ENCODE assay signal across 1 cellular context in the genomic region with DNA sequence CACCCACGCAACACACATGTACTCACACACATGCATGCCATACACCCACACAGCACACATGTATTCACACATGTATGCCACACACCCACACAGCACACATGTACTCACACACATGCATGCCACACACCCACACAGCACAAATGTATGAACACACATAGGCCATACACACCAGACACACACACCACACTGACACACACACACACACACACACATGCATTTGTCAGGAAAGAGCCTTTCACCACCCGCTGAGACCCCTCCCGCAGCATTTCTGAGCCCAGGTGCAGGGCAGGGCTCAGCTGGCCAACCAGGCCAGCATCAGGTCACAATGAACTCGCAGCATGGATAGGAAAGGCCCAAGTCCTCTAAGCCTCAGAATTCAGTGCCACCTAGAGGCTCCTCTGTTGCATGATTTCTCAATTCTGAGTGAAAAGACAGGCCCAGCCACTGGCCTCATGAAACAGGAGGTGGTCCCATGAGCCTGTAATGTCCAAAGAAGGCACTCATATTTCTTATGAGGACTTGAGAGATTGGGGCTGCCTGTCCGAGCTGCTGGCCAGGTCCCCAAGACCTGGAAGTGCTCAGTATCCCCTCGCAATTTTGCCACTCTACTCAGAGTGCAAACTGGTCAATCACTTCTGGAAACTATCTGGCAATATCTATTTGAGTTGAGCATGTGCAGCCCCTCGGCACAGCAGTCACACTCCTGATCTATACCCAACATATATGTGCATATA.
A peak's percentile ranks its signal among the peaks of the same experiment; 100 is the strongest.
TF ChIP-seq lines count a peak whose summit lies in the region.

No MANE protein-coding gene starts in this region.

TF ChIP-seq in K562, 482 proteins besides CTCF, POLR2A, EP300 and RAD21 (continued from another document):
- TF ChIP-seq, protein P1, sequence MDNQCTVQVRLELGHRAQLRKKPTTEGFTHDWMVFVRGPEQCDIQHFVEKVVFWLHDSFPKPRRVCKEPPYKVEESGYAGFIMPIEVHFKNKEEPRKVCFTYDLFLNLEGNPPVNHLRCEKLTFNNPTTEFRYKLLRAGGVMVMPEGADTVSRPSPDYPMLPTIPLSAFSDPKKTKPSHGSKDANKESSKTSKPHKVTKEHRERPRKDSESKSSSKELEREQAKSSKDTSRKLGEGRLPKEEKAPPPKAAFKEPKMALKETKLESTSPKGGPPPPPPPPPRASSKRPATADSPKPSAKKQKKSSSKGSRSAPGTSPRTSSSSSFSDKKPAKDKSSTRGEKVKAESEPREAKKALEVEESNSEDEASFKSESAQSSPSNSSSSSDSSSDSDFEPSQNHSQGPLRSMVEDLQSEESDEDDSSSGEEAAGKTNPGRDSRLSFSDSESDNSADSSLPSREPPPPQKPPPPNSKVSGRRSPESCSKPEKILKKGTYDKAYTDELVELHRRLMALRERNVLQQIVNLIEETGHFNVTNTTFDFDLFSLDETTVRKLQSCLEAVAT (IDR thresholded peaks at IDR 0.05) = 0 out of 4 replicates have a peak, but pooled peaks of 1 of the 2 experiments have one; percentile 41
- TF ChIP-seq, protein P2, sequence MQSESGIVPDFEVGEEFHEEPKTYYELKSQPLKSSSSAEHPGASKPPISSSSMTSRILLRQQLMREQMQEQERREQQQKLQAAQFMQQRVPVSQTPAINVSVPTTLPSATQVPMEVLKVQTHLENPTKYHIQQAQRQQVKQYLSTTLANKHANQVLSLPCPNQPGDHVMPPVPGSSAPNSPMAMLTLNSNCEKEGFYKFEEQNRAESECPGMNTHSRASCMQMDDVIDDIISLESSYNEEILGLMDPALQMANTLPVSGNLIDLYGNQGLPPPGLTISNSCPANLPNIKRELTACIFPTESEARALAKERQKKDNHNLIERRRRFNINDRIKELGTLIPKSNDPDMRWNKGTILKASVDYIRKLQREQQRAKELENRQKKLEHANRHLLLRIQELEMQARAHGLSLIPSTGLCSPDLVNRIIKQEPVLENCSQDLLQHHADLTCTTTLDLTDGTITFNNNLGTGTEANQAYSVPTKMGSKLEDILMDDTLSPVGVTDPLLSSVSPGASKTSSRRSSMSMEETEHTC (IDR thresholded peaks at IDR 0.05) = no peak
- TF ChIP-seq, protein P3, sequence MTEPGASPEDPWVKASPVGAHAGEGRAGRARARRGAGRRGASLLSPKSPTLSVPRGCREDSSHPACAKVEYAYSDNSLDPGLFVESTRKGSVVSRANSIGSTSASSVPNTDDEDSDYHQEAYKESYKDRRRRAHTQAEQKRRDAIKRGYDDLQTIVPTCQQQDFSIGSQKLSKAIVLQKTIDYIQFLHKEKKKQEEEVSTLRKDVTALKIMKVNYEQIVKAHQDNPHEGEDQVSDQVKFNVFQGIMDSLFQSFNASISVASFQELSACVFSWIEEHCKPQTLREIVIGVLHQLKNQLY (CRISPR knock-in tag; conservative IDR thresholded peaks at IDR 0.05) = no peak
- TF ChIP-seq NUFIP1 (IDR thresholded peaks at IDR 0.05; ENCODE audit: partially characterized antibody) (no peak), ZBTB1 (CRISPR knock-in tag; IDR thresholded peaks at IDR 0.05; ENCODE audit: borderline replicate concordance, low read depth) (no peak), HLTF (IDR thresholded peaks at IDR 0.05) (0 out of 2 replicates have a peak, but pooled peaks have one; percentile 42), STAG1 (CRISPR knock-in tag; IDR thresholded peaks at IDR 0.05; ENCODE audit: borderline replicate concordance) (peak; percentile 43; the same call in 1 of the 2 replicates), CEBPG (CRISPR knock-in tag; IDR thresholded peaks at IDR 0.05) (no peak), CEBPG (tag; conservative IDR thresholded peaks at IDR 0.05 in 1 of 2, IDR thresholded peaks at IDR 0.05 in 1 of 2) (peak in 1 of 2 experiments; percentile 56; a peak in 2 of 4 replicates), PPARD (CRISPR knock-in tag; IDR thresholded peaks at IDR 0.05) (no peak), MAFG (tag; conservative IDR thresholded peaks at IDR 0.05) (no peak), ELF4 (CRISPR knock-in tag; IDR thresholded peaks at IDR 0.05) (peak; percentile 74), GTF2E2 (tag; IDR thresholded peaks at IDR 0.05) (no peak), MCM5 (IDR thresholded peaks at IDR 0.05; ENCODE audit: low read depth) (no peak), CBX1 (IDR thresholded peaks at IDR 0.05; ENCODE audit: low read depth) (no peak), ARHGAP35 (IDR thresholded peaks at IDR 0.05; ENCODE audit: partially characterized antibody) (peak; percentile 18), ARID1B (IDR thresholded peaks at IDR 0.05) (no peak), ASH1L (IDR thresholded peaks at IDR 0.05; ENCODE audit: borderline replicate concordance, low read depth, partially characterized antibody) (no peak), ETV6 (IDR thresholded peaks at IDR 0.05; ENCODE audit: borderline replicate concordance in 1 of 2, low read depth in 2 of 2, low read length in 1 of 2) (no peak), ETV6 (CRISPR knock-in tag; IDR thresholded peaks at IDR 0.05; ENCODE audit: borderline replicate concordance) (no peak), HDGF (IDR thresholded peaks at IDR 0.05) (peak; percentile 71; the same call in 1 of the 2 replicates), ZNF699 (CRISPR knock-in tag; IDR thresholded peaks at IDR 0.05; ENCODE audit: insufficient replicate concordance) (no peak), ELF2 (CRISPR knock-in tag; IDR thresholded peaks at IDR 0.05) (no peak), POU5F1 (IDR thresholded peaks at IDR 0.05; ENCODE audit: borderline replicate concordance, low read depth, low read length, partially characterized antibody) (no peak), SIN3A (IDR thresholded peaks at IDR 0.05; ENCODE audit: borderline replicate concordance in 2 of 2, control insufficient read depth in 1 of 2, low read depth in 2 of 2, low read length in 2 of 2) (no peak), GATA2 (CRISPR knock-in tag; IDR thresholded peaks at IDR 0.05) (no peak), ZNF324 (CRISPR knock-in tag; IDR thresholded peaks at IDR 0.05) (no peak), ZNF778 (CRISPR knock-in tag; IDR thresholded peaks at IDR 0.05) (no peak), RFX1 (IDR thresholded peaks at IDR 0.05) (no peak), RBM22 (IDR thresholded peaks at IDR 0.05; ENCODE audit: low read depth, low read length, poor library complexity, severe bottlenecking) (no peak), KAT7 (CRISPR knock-in tag; IDR thresholded peaks at IDR 0.05; ENCODE audit: borderline replicate concordance) (no peak), ZNF75A (CRISPR knock-in tag; IDR thresholded peaks at IDR 0.05) (no peak)
- TF ChIP-seq, protein P4, sequence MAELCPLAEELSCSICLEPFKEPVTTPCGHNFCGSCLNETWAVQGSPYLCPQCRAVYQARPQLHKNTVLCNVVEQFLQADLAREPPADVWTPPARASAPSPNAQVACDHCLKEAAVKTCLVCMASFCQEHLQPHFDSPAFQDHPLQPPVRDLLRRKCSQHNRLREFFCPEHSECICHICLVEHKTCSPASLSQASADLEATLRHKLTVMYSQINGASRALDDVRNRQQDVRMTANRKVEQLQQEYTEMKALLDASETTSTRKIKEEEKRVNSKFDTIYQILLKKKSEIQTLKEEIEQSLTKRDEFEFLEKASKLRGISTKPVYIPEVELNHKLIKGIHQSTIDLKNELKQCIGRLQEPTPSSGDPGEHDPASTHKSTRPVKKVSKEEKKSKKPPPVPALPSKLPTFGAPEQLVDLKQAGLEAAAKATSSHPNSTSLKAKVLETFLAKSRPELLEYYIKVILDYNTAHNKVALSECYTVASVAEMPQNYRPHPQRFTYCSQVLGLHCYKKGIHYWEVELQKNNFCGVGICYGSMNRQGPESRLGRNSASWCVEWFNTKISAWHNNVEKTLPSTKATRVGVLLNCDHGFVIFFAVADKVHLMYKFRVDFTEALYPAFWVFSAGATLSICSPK (IDR thresholded peaks at IDR 0.05; ENCODE audit: borderline replicate concordance) = no peak
- TF ChIP-seq, protein P5, sequence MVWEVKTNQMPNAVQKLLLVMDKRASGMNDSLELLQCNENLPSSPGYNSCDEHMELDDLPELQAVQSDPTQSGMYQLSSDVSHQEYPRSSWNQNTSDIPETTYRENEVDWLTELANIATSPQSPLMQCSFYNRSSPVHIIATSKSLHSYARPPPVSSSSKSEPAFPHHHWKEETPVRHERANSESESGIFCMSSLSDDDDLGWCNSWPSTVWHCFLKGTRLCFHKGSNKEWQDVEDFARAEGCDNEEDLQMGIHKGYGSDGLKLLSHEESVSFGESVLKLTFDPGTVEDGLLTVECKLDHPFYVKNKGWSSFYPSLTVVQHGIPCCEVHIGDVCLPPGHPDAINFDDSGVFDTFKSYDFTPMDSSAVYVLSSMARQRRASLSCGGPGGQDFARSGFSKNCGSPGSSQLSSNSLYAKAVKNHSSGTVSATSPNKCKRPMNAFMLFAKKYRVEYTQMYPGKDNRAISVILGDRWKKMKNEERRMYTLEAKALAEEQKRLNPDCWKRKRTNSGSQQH (CRISPR knock-in tag; IDR thresholded peaks at IDR 0.05) = peak; percentile 57; the same call in 1 of the 2 replicates
- TF ChIP-seq, protein P6, sequence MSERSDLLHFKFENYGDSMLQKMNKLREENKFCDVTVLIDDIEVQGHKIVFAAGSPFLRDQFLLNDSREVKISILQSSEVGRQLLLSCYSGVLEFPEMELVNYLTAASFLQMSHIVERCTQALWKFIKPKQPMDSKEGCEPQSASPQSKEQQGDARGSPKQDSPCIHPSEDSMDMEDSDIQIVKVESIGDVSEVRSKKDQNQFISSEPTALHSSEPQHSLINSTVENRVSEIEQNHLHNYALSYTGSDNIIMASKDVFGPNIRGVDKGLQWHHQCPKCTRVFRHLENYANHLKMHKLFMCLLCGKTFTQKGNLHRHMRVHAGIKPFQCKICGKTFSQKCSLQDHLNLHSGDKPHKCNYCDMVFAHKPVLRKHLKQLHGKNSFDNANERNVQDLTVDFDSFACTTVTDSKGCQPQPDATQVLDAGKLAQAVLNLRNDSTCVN (CRISPR knock-in tag; IDR thresholded peaks at IDR 0.05) = peak; percentile 88
- TF ChIP-seq, protein P7, sequence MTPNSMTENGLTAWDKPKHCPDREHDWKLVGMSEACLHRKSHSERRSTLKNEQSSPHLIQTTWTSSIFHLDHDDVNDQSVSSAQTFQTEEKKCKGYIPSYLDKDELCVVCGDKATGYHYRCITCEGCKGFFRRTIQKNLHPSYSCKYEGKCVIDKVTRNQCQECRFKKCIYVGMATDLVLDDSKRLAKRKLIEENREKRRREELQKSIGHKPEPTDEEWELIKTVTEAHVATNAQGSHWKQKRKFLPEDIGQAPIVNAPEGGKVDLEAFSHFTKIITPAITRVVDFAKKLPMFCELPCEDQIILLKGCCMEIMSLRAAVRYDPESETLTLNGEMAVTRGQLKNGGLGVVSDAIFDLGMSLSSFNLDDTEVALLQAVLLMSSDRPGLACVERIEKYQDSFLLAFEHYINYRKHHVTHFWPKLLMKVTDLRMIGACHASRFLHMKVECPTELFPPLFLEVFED (CRISPR knock-in tag; conservative IDR thresholded peaks at IDR 0.05) = peak; percentile 69; the same call in 1 of the 2 replicates
- TF ChIP-seq, protein P8, sequence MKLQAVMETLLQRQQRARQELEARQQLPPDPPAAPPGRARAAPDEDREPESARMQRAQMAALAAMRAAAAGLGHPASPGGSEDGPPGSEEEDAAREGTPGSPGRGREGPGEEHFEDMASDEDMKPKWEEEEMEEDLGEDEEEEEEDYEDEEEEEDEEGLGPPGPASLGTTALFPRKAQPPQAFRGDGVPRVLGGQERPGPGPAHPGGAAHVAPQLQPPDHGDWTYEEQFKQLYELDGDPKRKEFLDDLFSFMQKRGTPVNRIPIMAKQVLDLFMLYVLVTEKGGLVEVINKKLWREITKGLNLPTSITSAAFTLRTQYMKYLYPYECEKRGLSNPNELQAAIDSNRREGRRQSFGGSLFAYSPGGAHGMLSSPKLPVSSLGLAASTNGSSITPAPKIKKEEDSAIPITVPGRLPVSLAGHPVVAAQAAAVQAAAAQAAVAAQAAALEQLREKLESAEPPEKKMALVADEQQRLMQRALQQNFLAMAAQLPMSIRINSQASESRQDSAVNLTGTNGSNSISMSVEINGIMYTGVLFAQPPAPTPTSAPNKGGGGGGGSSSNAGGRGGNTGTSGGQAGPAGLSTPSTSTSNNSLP (IDR thresholded peaks at IDR 0.05; ENCODE audit: borderline replicate concordance, low read depth, low read length) = no peak
- TF ChIP-seq, protein P9, sequence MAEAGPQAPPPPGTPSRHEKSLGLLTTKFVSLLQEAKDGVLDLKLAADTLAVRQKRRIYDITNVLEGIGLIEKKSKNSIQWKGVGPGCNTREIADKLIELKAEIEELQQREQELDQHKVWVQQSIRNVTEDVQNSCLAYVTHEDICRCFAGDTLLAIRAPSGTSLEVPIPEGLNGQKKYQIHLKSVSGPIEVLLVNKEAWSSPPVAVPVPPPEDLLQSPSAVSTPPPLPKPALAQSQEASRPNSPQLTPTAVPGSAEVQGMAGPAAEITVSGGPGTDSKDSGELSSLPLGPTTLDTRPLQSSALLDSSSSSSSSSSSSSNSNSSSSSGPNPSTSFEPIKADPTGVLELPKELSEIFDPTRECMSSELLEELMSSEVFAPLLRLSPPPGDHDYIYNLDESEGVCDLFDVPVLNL (CRISPR knock-in tag; IDR thresholded peaks at IDR 0.05; ENCODE audit: low read depth) = no peak
- TF ChIP-seq, protein P10, sequence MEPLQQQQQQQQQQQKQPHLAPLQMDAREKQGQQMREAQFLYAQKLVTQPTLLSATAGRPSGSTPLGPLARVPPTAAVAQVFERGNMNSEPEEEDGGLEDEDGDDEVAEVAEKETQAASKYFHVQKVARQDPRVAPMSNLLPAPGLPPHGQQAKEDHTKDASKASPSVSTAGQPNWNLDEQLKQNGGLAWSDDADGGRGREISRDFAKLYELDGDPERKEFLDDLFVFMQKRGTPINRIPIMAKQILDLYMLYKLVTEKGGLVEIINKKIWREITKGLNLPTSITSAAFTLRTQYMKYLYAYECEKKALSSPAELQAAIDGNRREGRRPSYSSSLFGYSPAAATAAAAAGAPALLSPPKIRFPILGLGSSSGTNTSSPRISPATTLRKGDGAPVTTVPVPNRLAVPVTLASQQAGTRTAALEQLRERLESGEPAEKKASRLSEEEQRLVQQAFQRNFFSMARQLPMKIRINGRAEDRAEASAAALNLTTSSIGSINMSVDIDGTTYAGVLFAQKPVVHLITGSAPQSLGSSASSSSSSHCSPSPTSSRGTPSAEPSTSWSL (CRISPR knock-in tag; IDR thresholded peaks at IDR 0.05; ENCODE audit: borderline replicate concordance) = no peak
- TF ChIP-seq, protein P11, sequence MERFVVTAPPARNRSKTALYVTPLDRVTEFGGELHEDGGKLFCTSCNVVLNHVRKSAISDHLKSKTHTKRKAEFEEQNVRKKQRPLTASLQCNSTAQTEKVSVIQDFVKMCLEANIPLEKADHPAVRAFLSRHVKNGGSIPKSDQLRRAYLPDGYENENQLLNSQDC (CRISPR knock-in tag; IDR thresholded peaks at IDR 0.05) = no peak
TF ChIP-seq in K562: peak in this region for 14.
